8 cellular contexts compared by ENCODE assay signal in the genomic region with DNA sequence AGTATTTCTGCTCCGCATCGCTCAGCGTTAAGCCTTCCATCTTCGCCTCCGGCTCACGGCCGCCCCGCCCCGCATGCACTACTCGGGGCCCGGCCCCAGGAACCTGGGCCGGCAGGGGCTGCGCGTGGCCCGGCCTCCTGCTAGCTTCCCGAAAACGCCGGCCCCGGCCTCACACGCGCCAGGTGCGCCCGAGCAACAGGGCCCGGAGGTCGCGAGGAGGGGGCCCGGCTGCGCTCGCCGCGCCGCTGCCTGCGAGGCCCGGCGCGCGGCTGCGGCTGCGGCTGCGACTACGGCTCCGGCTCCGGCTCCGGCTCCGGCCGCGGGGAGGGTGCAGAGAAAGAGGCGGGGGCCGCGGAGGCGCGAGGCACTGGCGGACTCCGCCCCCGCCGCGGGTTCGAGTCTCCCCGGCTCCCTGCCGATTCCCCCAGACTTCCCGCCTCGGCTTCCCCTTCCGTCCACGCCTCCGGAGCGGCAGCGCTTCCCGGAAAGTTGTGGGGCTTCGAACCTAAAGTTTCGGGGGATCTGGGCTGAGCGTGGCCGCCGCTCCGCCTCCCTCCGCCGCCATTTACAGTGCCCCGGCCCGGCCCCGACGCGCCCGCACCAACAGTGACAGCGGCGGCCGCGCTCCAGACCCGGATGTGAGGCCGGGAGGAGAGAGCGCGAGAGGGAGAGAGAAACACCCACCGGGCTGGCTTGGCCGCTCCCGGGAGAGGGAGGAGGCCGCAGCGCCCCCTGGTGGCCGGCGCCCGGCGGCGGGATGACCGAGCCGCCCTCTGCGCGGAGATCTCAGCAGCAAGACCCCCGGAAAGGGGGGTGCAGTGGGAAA.
DNase-seq lines count a peak whose midpoint lies in the region; ATAC-seq lines count a peak whose summit lies in the region.

A gene with protein sequence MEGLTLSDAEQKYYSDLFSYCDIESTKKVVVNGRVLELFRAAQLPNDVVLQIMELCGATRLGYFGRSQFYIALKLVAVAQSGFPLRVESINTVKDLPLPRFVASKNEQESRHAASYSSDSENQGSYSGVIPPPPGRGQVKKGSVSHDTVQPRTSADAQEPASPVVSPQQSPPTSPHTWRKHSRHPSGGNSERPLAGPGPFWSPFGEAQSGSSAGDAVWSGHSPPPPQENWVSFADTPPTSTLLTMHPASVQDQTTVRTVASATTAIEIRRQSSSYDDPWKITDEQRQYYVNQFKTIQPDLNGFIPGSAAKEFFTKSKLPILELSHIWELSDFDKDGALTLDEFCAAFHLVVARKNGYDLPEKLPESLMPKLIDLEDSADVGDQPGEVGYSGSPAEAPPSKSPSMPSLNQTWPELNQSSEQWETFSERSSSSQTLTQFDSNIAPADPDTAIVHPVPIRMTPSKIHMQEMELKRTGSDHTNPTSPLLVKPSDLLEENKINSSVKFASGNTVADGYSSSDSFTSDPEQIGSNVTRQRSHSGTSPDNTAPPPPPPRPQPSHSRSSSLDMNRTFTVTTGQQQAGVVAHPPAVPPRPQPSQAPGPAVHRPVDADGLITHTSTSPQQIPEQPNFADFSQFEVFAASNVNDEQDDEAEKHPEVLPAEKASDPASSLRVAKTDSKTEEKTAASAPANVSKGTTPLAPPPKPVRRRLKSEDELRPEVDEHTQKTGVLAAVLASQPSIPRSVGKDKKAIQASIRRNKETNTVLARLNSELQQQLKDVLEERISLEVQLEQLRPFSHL (minus strand): TSS at position 611 of the 826 bp plus-strand sequence. CDS start 571 bp downstream, at position 40.

- peak; percentile 97 for DNase-seq in AG08396 (ENCODE audit: low spot score)
- DNase-seq in NCI-H2227 treated with DMSO at 0.1 percent for 48 hours (lab: John Stamatoyannopoulos, UW) = peak; percentile 88
- DNase-seq in activated CD4-positive, CD25-positive, alpha-beta regulatory T cell treated with anti-CD3 and anti-CD28 coated beads, Interleukin-2, amount 50 U/mL, for 16 hours (ENCODE audit: low read depth, low spot score) = peak; percentile 75
- DNase-seq in central memory CD4-positive, alpha-beta T cell = peak; percentile 87
- DNase-seq in islet precursor cell = peak; percentile 96
- peak; percentile 84 to 88 (median 88) for DNase-seq in stimulated activated CD4-positive, alpha-beta T cell treated with anti-CD3 and anti-CD28 coated beads, Interleukin-12 subunit alpha, Interleukin-12 subunit beta, amount 100 ng/mL, for 48 hours (ENCODE audit: low read depth in 2 of 3, low spot score in 1 of 3)

- ATAC-seq in GM18873 (IDR thresholded peaks at IDR 0.05; ENCODE audit: low FRiP score, unreplicated experiment) (peak; percentile 83), HG03135 (IDR thresholded peaks at IDR 0.05; ENCODE audit: unreplicated experiment) (peak; percentile 93)

Comparison
In these comparisons a context has a peak if more than half of its experiments do, and no peak if none do; other contexts are left out.
1. Peak in every context shown above with its lines: DNase-seq and ATAC-seq.